In the genomic region with DNA sequence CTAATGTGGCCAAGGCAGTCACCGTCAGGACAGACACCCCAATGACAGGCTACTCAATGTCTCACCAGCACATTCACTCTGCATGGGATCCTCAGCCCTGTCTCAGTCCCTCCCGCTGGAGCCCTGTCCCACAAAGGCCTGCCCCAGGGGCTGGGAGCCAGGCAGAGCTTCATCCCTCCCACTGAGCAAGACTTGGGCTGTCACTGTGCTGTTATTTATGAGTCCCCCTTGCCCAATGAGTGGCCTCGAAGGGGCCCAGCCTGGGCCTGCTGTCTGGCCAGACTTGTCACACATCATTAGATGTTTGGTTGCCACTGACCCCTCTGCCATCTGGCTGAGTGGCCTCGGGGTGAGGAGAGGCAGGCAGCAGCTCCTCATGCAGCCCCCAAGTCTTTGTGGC, we compare ENCODE assay signal across 24 cellular contexts.
DNase-seq lines count a peak whose midpoint lies in the region; ATAC-seq and TF ChIP-seq lines count a peak whose summit lies in the region.
"Had no signal": no experiment of that assay in that cellular context is flagged by ENCODE, and none has a peak within 500 bp of the region (broad histone marks: within the 10 kb centered on the region; RNA-seq: fewer than 3 reads in every experiment).

No MANE protein-coding gene starts in this region.

- no peak overlapping the region for H3K27ac ChIP-seq in SK-N-SH (ENCODE audit: low read depth in 2 of 2, low read length in 1 of 2)
- no peak overlapping the region for H3K27ac ChIP-seq in neuronal stem cell (replicated peaks; ENCODE audit: low read length)
- H3K27ac ChIP-seq in hepatocyte = no peak overlapping the region
- H3K27ac ChIP-seq: SK-N-MC had no signal

- no peak overlapping the region for H2BK120ac ChIP-seq in neuronal stem cell (ENCODE audit: low read depth, low read length)

- H3K18ac ChIP-seq in neuronal stem cell (ENCODE audit: low read length) = peak overlapping the region; percentile 32

- no peak overlapping the region for H4K8ac ChIP-seq in neuronal stem cell (ENCODE audit: low read depth, low read length)

- H3K4me2 ChIP-seq in SK-N-SH (no peak overlapping the region), neuronal stem cell (ENCODE audit: insufficient read depth, low read length, poor library complexity, severe bottlenecking) (no peak overlapping the region), hepatocyte (no peak overlapping the region)

- no peaks in the 10 kb centered on the region for H3K36me3 ChIP-seq in SK-N-SH (replicated peaks in 1 of 2; ENCODE audit: control insufficient read depth in 1 of 2, insufficient read depth in 2 of 2, low read length in 1 of 2)
- H3K36me3 ChIP-seq in neuronal stem cell (replicated peaks in 1 of 2; ENCODE audit: control insufficient read depth in 2 of 2, insufficient read depth in 2 of 2, low read length in 2 of 2) = no peaks in the 10 kb centered on the region
- no peaks in the 10 kb centered on the region for H3K36me3 ChIP-seq in hepatocyte (replicated peaks; ENCODE audit: insufficient read depth, low read depth)
- H3K36me3 ChIP-seq: BE2C had no signal

- H2BK15ac ChIP-seq in neuronal stem cell (ENCODE audit: low read length) = no peak overlapping the region

- no peaks in the 10 kb centered on the region for H3K9me2 ChIP-seq in SK-N-SH
- no peaks in the 10 kb centered on the region for H3K9me2 ChIP-seq in hepatocyte (replicated peaks; ENCODE audit: insufficient read depth)

- no peak overlapping the region for H3K14ac ChIP-seq in neuronal stem cell (ENCODE audit: low read length)

- H3K79me2 ChIP-seq in SK-N-SH (ENCODE audit: insufficient read depth) (no peaks in the 10 kb centered on the region), hepatocyte (no peaks in the 10 kb centered on the region)

- DNase-seq in SK-N-SH (peak; percentile 50), islet precursor cell (peak; percentile 80), neuronal stem cell (ENCODE audit: low spot score) (no peak), iPS-NIHi11 (ENCODE audit: low spot score) (no peak), hepatocyte (ENCODE audit: low spot score) (no peak)
- DNase-seq in activated CD4-positive, alpha-beta T cell treated with anti-CD3 and anti-CD28 coated beads, Interleukin-2, amount 50 U/mL, for 4 hours = no peak
- DNase-seq: 8988T; ACHN; BE2C; CD8-positive, alpha-beta memory T cell; DMS 273 treated with DMSO at 0.1 percent for 48 hours; DMS79; EL; GF-D8; HFFc6; KG1; MM.1S; NCI-H2029; NCI-H446 treated with DMSO at 0.1 percent for 48 hours; NCI-H526; SIG-M5 had no signal

- TF ChIP-seq RAD21 in SK-N-SH (IDR thresholded peaks at IDR 0.05; ENCODE audit: low read length) = no peak

- CTCF ChIA-PET in SK-N-SH (lab: Yijun Ruan, JAX) = interaction anchor here (1.0 kb wide), 1 partner anchor 167 kb away, joined by 3 read pairs; no protein-coding TSS in a partner anchor

- no peak overlapping the region for H2AK5ac ChIP-seq in neuronal stem cell (ENCODE audit: low read depth, low read length)

- no peak overlapping the region for H2AFZ ChIP-seq in SK-N-SH (ENCODE audit: low read depth)
- H2AFZ ChIP-seq in neuronal stem cell (ENCODE audit: low read length) = no peak overlapping the region
- H2AFZ ChIP-seq in hepatocyte = no peak overlapping the region

- no peak overlapping the region for H4K91ac ChIP-seq in neuronal stem cell (ENCODE audit: low read depth, low read length, poor library complexity)

- ATAC-seq in SK-N-SH treated with all-trans-retinoic acid at 6 μM for 48 hours (no peak), HG02610 (IDR thresholded peaks at IDR 0.05; ENCODE audit: unreplicated experiment) (no peak)

- H3F3A ChIP-seq in SK-N-SH (replicated peaks; ENCODE audit: insufficient read depth) = no peaks in the 10 kb centered on the region

- no peaks in the 10 kb centered on the region for H3K27me3 ChIP-seq in SK-N-SH (ENCODE audit: insufficient read depth)
- no peaks in the 10 kb centered on the region for H3K27me3 ChIP-seq in neuronal stem cell (ENCODE audit: control insufficient read depth in 3 of 3, insufficient read depth in 3 of 3, low read depth in 1 of 3, low read length in 3 of 3)
- H3K27me3 ChIP-seq in hepatocyte = no peaks in the 10 kb centered on the region
- H3K27me3 ChIP-seq: BE2C had no signal

- H3K9me3 ChIP-seq in SK-N-SH (no peaks in the 10 kb centered on the region), neuronal stem cell (replicated peaks in 1 of 2; ENCODE audit: control insufficient read depth in 2 of 2, insufficient read depth in 1 of 2, low read depth in 1 of 2, low read length in 2 of 2) (no peaks in the 10 kb centered on the region), hepatocyte (ENCODE audit: low read depth) (no peaks in the 10 kb centered on the region)
- H3K9me3 ChIP-seq: BE2C had no signal

- no peak overlapping the region for H2BK5ac ChIP-seq in neuronal stem cell (ENCODE audit: low read length)

- no peak overlapping the region for H3K9ac ChIP-seq in SK-N-SH
- no peak overlapping the region for H3K9ac ChIP-seq in neuronal stem cell (ENCODE audit: low read depth, low read length, poor library complexity)

- H3K4me1 ChIP-seq in SK-N-SH (ENCODE audit: control insufficient read depth in 1 of 2, insufficient read depth in 2 of 2, low read depth in 1 of 2, low read length in 1 of 2) = peaks cover 0 to 4% of the 10 kb centered on the region in 2 experiments; a peak in 1 of 4 replicates
- H3K4me1 ChIP-seq in neuronal stem cell (ENCODE audit: control insufficient read depth in 2 of 2, insufficient read depth in 1 of 2, low read depth in 1 of 2, low read length in 2 of 2) = peaks cover 3 to 8% of the 10 kb centered on the region in 2 donors
- no peaks in the 10 kb centered on the region for H3K4me1 ChIP-seq in hepatocyte (ENCODE audit: insufficient read depth)
- H3K4me1 ChIP-seq: BE2C had no signal

- POLR2A ChIA-PET in SK-N-SH (lab: Yijun Ruan, JAX) = no interaction called here

- 30% methylated on average over 3 of the region's 4 CpGs for WGBS in SK-N-SH (ENCODE audit: low lambda C conversion rate)
- WGBS in neuronal stem cell (ENCODE audit: extremely low coverage in 2 of 2, insufficient read length in 2 of 2, insufficient replicate concordance in 1 of 2), 2 donors = no CpG with 5 or more reads among the region's 4 CpGs
- 56% methylated on average over 4 of the region's 4 CpGs for WGBS in hepatocyte (ENCODE audit: low lambda C conversion rate, missing lambda C conversion rate)

- no peaks in the 10 kb centered on the region for H4K20me1 ChIP-seq in SK-N-SH (ENCODE audit: insufficient read depth)
- no peaks in the 10 kb centered on the region for H4K20me1 ChIP-seq in hepatocyte (ENCODE audit: insufficient read depth, poor library complexity, severe bottlenecking)

- no peak overlapping the region for H3K23ac ChIP-seq in neuronal stem cell (ENCODE audit: low read depth, low read length, poor library complexity)

- H3K4me3 ChIP-seq in SK-N-SH (ENCODE audit: low read depth in 2 of 2, low read length in 1 of 2) (no peak overlapping the region), neuronal stem cell (ENCODE audit: low read length in 2 of 2) (no peak overlapping the region), hepatocyte (no peak overlapping the region)
- H3K4me3 ChIP-seq: SK-N-MC had no signal

- TF ChIP-seq EP300 in SK-N-SH (IDR thresholded peaks at IDR 0.05; ENCODE audit: borderline replicate concordance in 1 of 2, low read depth in 1 of 2, low read length in 1 of 2) = no peak

- H3K4ac ChIP-seq in neuronal stem cell (ENCODE audit: low read length) = no peak overlapping the region

- TF ChIP-seq CTCF in SK-N-SH (IDR thresholded peaks at IDR 0.05) = no peak
- TF ChIP-seq CTCF in hepatocyte (IDR thresholded peaks at IDR 0.05; ENCODE audit: poor library complexity) = no peak

- H3K79me1 ChIP-seq in neuronal stem cell (ENCODE audit: low read depth, low read length) = no peaks in the 10 kb centered on the region

- no peak overlapping the region for H2BK12ac ChIP-seq in neuronal stem cell (ENCODE audit: low read length)

TF ChIP-seq in SK-N-SH, 30 proteins besides CTCF, POLR2A, EP300 and RAD21:
- TF ChIP-seq NRF1 (IDR thresholded peaks at IDR 0.05; ENCODE audit: low read depth, low read length) (no peak), TCF12 (IDR thresholded peaks at IDR 0.05) (no peak), SIN3A (IDR thresholded peaks at IDR 0.05; ENCODE audit: borderline replicate concordance, low read depth, low read length) (no peak)

TF ChIP-seq in SK-N-SH treated with all-trans-retinoic acid at 6 μM for 48 hours, 23 proteins besides CTCF, POLR2A, EP300 and RAD21:
- no peak for TF ChIP-seq ZNF8 (CRISPR knock-in tag; IDR thresholded peaks at IDR 0.05)
TF ChIP-seq in SK-N-SH treated with all-trans-retinoic acid at 6 μM for 48 hours: peak in this region for 0.

Comparison
In these comparisons a context has a peak if more than half of its experiments do, and no peak if none do; other contexts are left out.
1. DNase-seq: peak in SK-N-SH (single experiment) and islet precursor cell (single experiment); none in neuronal stem cell (single experiment), activated CD4-positive, alpha-beta T cell treated with anti-CD3 and anti-CD28 coated beads, Interleukin-2, amount 50 U/mL, for 4 hours (0 of 2), iPS-NIHi11 (single experiment) and hepatocyte (single experiment).